In the genomic region with DNA sequence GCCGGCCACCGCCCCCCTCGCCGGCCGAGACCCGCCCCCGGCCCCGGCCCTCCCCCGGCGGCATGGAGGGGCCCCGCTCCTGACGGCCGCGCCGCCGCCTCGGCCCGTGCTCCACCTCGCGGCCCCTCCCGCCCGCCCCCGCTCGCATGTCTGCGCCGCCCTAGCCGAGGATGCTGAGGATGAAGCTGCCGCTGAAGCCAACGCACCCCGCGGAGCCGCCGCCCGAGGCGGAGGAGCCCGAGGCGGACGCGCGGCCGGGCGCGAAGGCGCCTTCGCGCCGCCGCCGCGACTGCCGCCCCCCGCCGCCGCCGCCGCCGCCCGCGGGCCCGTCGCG, we compare ENCODE assay signal across 8 cellular contexts. TPM values are rescaled to one million over a fixed set of nuclear protein-coding genes. Genes with fewer than 3 reads are reported as not detected.
A peak's percentile ranks its signal among the peaks of the same experiment; 100 is the strongest.
DNase-seq lines count a peak whose midpoint lies in the region; ATAC-seq and TF ChIP-seq lines count a peak whose summit lies in the region.

No MANE protein-coding gene starts in this region.

- peaks cover 0 to 39% (median 29%) of the 10 kb centered on the region in 9 donors for H3K4me1 ChIP-seq in heart right ventricle
- H3K4me1 ChIP-seq in body of pancreas = peaks cover 23% of the 10 kb centered on the region
- peaks cover 2% of the 10 kb centered on the region for H3K4me1 ChIP-seq in mesendoderm (ENCODE audit: control insufficient read depth, low read depth, low read length)
- peaks cover 30% of the 10 kb centered on the region for H3K4me1 ChIP-seq in vagina

- H3K79me2 ChIP-seq in mesendoderm (ENCODE audit: control insufficient read depth, insufficient read depth, low read length) = no peaks in the 10 kb centered on the region

- H3K4me3 ChIP-seq in heart right ventricle (peak overlapping the region; percentile 77 to 98 (median 92)), body of pancreas (no peak overlapping the region), mesendoderm (ENCODE audit: low read length) (no peak overlapping the region), vagina (peak overlapping the region; percentile 64 to 80)

- H3K4me2 ChIP-seq in mesendoderm (ENCODE audit: low read length) = no peak overlapping the region

- H3K27ac ChIP-seq in heart right ventricle (peak overlapping the region; percentile 96 to 100 (median 99)), body of pancreas (peak overlapping the region; percentile 90 to 99 (median 98)), mesendoderm (ENCODE audit: low read depth, low read length) (no peak overlapping the region), vagina (peak overlapping the region; percentile 95)

- ATAC-seq in heart right ventricle (peak in 1 of 8 donors; percentile 69), left ventricle myocardium superior (no peak), body of pancreas (no peak), GM21390 (IDR thresholded peaks at IDR 0.05; ENCODE audit: unreplicated experiment) (no peak), GM18907 (IDR thresholded peaks at IDR 0.05; ENCODE audit: unreplicated experiment) (no peak), GM19395 (IDR thresholded peaks at IDR 0.05; ENCODE audit: unreplicated experiment) (no peak)

- intact Hi-C loops in heart right ventricle (cut with DNase I) = loop anchor here in 7 of 10 donors (2.0 to 10.0 kb wide), 7 partner anchors 59 to 192 kb away; partner anchors contain the start of gene PHLPP1 (in 1 of the 7)
- intact Hi-C loops in left ventricle myocardium superior (cut with micrococcal nuclease) = loop anchor here (5.0 kb wide), 1 partner anchor 96 kb away; no protein-coding TSS in a partner anchor
- intact Hi-C loops in body of pancreas (cut with DNase I) = no loop called here
- intact Hi-C loops in vagina (cut with DNase I) = loop anchor here (5.0 to 10.0 kb wide), 2 partner anchors 88 to 194 kb away; partner anchors contain the start of gene PHLPP1

- H3K36me3 ChIP-seq in heart right ventricle = no peaks in the 10 kb centered on the region
- no peaks in the 10 kb centered on the region for H3K36me3 ChIP-seq in body of pancreas (replicated peaks in 1 of 2; ENCODE audit: insufficient read depth in 1 of 2, low read depth in 2 of 2)
- no peaks in the 10 kb centered on the region for H3K36me3 ChIP-seq in mesendoderm (ENCODE audit: control insufficient read depth, insufficient read depth, low read length)
- H3K36me3 ChIP-seq in vagina = no peaks in the 10 kb centered on the region

- H2AK5ac ChIP-seq in mesendoderm (ENCODE audit: low read length) = no peak overlapping the region

- H4K5ac ChIP-seq in mesendoderm (ENCODE audit: low read length) = no peak overlapping the region

- no peak for DNase-seq in heart right ventricle
- no peak for DNase-seq in left ventricle myocardium superior
- no peak for DNase-seq in body of pancreas
- DNase-seq in mesendoderm = no peak
- no peak for DNase-seq in vagina (ENCODE audit: extremely low spot score in 2 of 2)

- no peak overlapping the region for H3K4ac ChIP-seq in mesendoderm (ENCODE audit: low read depth, low read length)

- H3K9me3 ChIP-seq in heart right ventricle (no peaks in the 10 kb centered on the region), body of pancreas (no peaks in the 10 kb centered on the region), vagina (no peaks in the 10 kb centered on the region)

- H3K27me3 ChIP-seq in heart right ventricle (no peaks in the 10 kb centered on the region), body of pancreas (no peaks in the 10 kb centered on the region), mesendoderm (ENCODE audit: insufficient read depth, low read length, poor library complexity) (peaks cover 2% of the 10 kb centered on the region), vagina (no peaks in the 10 kb centered on the region)

- H3K18ac ChIP-seq in mesendoderm (ENCODE audit: low read length) = peak overlapping the region; percentile 79

- H3K79me1 ChIP-seq in mesendoderm (ENCODE audit: low read length) = no peaks in the 10 kb centered on the region

- no peak overlapping the region for H3K23ac ChIP-seq in mesendoderm (ENCODE audit: low read length)

- no peak overlapping the region for H3K9ac ChIP-seq in mesendoderm (ENCODE audit: low read length)

- H4K8ac ChIP-seq in mesendoderm (ENCODE audit: low read depth, low read length) = no peak overlapping the region

- 0 to 2% methylated on average over 17 to 62 of the region's 62 CpGs for WGBS in heart right ventricle, 2 donors
- WGBS in body of pancreas, 2 donors = 0% methylated on average over 29 of the region's 62 CpGs; no CpG with 5 or more reads in 1 of the 2 donors
- no CpG with 5 or more reads among the region's 62 CpGs for whole genome bisulfite sequencing in mesendoderm (ENCODE audit: extremely low coverage, insufficient coverage, low lambda C conversion rate)

- TF ChIP-seq POLR2A in body of pancreas (IDR thresholded peaks at IDR 0.05) (no peak), vagina (IDR thresholded peaks at IDR 0.05) (no peak)

- no peak overlapping the region for H2BK120ac ChIP-seq in mesendoderm (ENCODE audit: low read depth, low read length)

- H2BK5ac ChIP-seq in mesendoderm (ENCODE audit: low read length) = no peak overlapping the region

- H2BK15ac ChIP-seq in mesendoderm (replicated peaks; ENCODE audit: low read depth) = no peak overlapping the region

- H3K56ac ChIP-seq in mesendoderm (ENCODE audit: low read length) = no peak overlapping the region

- TF ChIP-seq CTCF in heart right ventricle (IDR thresholded peaks at IDR 0.05) (no peak), body of pancreas (IDR thresholded peaks at IDR 0.05) (no peak), vagina (IDR thresholded peaks at IDR 0.05) (no peak)

RNA-seq across cellular contexts. Expression of gene ZCCHC2, which starts 0.4 kb away (rescaled TPM):
- total RNA-seq in heart right ventricle (10 to 100 TPM; 15.1 to 45.3 (median 20.1) TPM), left ventricle myocardium superior (18.0 TPM), body of pancreas (10 to 100 TPM; 10.4 to 14.2 TPM), vagina (30.4 TPM)
- polyA plus RNA-seq in heart right ventricle = 1 to 10 TPM; 7.0 to 7.3 TPM
- polyA plus RNA-seq in mesendoderm (2013, experiment 1 of 2) = 4.2 TPM
- polyA plus RNA-seq in mesendoderm (2013, experiment 2 of 2) = 4.7 TPM

Comparison
In these comparisons a context has a peak if more than half of its experiments do, and no peak if none do; other contexts are left out.
1. H3K4me3 ChIP-seq: peak in heart right ventricle (10 of 10) and vagina (2 of 2); none in body of pancreas (0 of 2) and mesendoderm (single experiment).